In the genomic region with DNA sequence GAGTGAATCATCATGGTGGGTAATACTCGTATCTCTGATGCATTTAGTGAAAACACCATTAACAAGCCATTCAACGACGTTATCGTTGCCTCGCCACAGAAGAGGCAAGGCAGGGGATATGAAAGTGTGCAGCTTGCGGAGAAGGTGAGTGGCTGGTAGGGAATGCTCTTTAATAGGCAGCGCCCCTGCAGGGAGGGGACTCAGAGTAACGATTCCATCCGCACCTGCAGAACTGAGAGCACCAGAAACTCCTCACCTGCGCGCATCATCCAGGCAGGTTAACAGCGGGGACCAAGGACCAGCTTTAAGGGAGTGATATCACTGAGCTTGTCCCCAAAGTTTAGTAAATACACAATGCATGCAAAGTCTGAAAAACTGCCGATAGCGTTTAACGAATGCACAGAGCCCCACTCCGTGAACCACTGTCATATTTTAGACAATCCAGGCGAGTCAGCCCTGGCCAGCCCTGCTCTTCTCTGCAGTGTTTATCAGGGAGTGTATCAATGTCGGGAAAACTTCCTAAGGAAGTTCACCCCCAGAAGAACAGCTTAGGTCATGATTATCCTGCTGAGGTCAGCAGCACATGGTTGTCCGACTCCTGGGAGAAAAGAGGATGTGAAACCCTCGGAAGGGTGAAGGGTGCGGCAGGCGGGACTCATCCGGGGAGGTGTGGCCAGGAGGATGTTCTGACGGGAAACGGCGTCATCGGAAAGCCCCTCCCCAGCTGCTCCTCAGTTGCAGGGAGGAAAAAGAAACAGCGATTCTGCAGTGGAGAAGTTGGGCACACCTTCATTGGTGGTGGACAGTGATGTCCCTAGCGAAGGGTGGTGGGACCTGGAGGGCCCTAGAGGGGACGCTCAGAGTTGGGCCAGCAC, we compare ENCODE assay signal across 9 cellular contexts.
DNase-seq lines count a peak whose midpoint lies in the region; ATAC-seq and TF ChIP-seq lines count a peak whose summit lies in the region.
"Had no signal": no experiment of that assay in that cellular context is flagged by ENCODE, and none has a peak within 500 bp of the region (broad histone marks: within the 10 kb centered on the region; RNA-seq: fewer than 3 reads in every experiment).

No MANE protein-coding gene starts in this region.

- ATAC-seq in stimulated activated memory B cell treated with anti-CD40 and anti-IgM and Interleukin-4, amounts not matched to agents 10 μg/mL and 1 μg/mL and 100 μg/mL, for 72 hours = peak; percentile 91
- ATAC-seq in GM19351 (IDR thresholded peaks at IDR 0.05; ENCODE audit: unreplicated experiment) = no peak
- ATAC-seq: Panc1 had no signal

- peak overlapping the region; percentile 61 for H3K4me3 Mint-ChIP-seq in stimulated activated memory B cell treated with anti-CD40 and anti-IgM and Interleukin-4, amounts not matched to agents 10 μg/mL and 1 μg/mL and 100 μg/mL, for 72 hours
- H3K4me3 Mint-ChIP-seq: nephron had no signal

- peak; percentile 88 for DNase-seq in GM20000 (ENCODE audit: low spot score)
- peak; percentile 90 for DNase-seq in SIG-M5 treated with dmso at 0.1 percent for 504 hours (lab: John Stamatoyannopoulos, UW; ENCODE audit: unreplicated experiment)
- DNase-seq in adrenal gland = peak; percentile 71 to 89 (median 80)
- DNase-seq in DMS79 treated with DMSO at 0.1 percent for 48 hours (lab: John Stamatoyannopoulos, UW) = no peak

- 64 to 75% (median 69%) methylated on average over 30 of the region's 30 CpGs for WGBS in adrenal gland, 4 donors
- 68% methylated on average over 30 of the region's 30 CpGs for WGBS in liver

- no peak for TF ChIP-seq POLR2A in adrenal gland (IDR thresholded peaks at IDR 0.05)

- intact Hi-C loops in adrenal gland (cut with DNase I) = no loop called here

- H3K27me3 Mint-ChIP-seq in stimulated activated memory B cell treated with anti-CD40 and anti-IgM and Interleukin-4, amounts not matched to agents 10 μg/mL and 1 μg/mL and 100 μg/mL, for 72 hours = peaks cover 9% of the 10 kb centered on the region

- H3K36me3 ChIP-seq in adrenal gland (replicated peaks in 1 of 2) (no peaks in the 10 kb centered on the region), liver (ENCODE audit: control insufficient read depth in 4 of 4, insufficient read depth in 3 of 4, low read depth in 1 of 4, low read length in 3 of 4) (no peaks in the 10 kb centered on the region)

- peaks cover 21% of the 10 kb centered on the region for H3K4me1 Mint-ChIP-seq in stimulated activated memory B cell treated with anti-CD40 and anti-IgM and Interleukin-4, amounts not matched to agents 10 μg/mL and 1 μg/mL and 100 μg/mL, for 72 hours
- H3K4me1 Mint-ChIP-seq: nephron had no signal

- H3K27ac ChIP-seq in adrenal gland (peak overlapping the region; percentile 40 to 83 (median 57)), liver (ENCODE audit: low read depth in 1 of 2, low read length in 2 of 2) (peak overlapping the region; percentile 6 to 58)

- peaks cover 9% of the 10 kb centered on the region for H3K9me3 Mint-ChIP-seq in stimulated activated memory B cell treated with anti-CD40 and anti-IgM and Interleukin-4, amounts not matched to agents 10 μg/mL and 1 μg/mL and 100 μg/mL, for 72 hours

- H3K9ac ChIP-seq in liver (ENCODE audit: low read depth in 1 of 2, low read length in 2 of 2) = no peak overlapping the region

- H3K4me3 ChIP-seq in adrenal gland (no peak overlapping the region), liver (ENCODE audit: low read depth in 1 of 3, low read length in 3 of 3) (no peak overlapping the region)

- peaks cover 12% of the 10 kb centered on the region for H3K36me3 Mint-ChIP-seq in stimulated activated memory B cell treated with anti-CD40 and anti-IgM and Interleukin-4, amounts not matched to agents 10 μg/mL and 1 μg/mL and 100 μg/mL, for 72 hours

- peak overlapping the region; percentile 88 for H3K27ac Mint-ChIP-seq in stimulated activated memory B cell treated with anti-CD40 and anti-IgM and Interleukin-4, amounts not matched to agents 10 μg/mL and 1 μg/mL and 100 μg/mL, for 72 hours
- H3K27ac Mint-ChIP-seq: nephron had no signal

- no peaks in the 10 kb centered on the region for H3K4me1 ChIP-seq in adrenal gland (replicated peaks in 1 of 2)
- H3K4me1 ChIP-seq in liver (ENCODE audit: control insufficient read depth in 4 of 4, insufficient read depth in 4 of 4, low read length in 3 of 4) = peaks cover 0 to 1% (median 0%) of the 10 kb centered on the region in 4 donors

- TF ChIP-seq CTCF in GM20000 (IDR thresholded peaks at IDR 0.05; ENCODE audit: extremely low read depth, missing control alignments) (no peak), adrenal gland (IDR thresholded peaks at IDR 0.05) (no peak), liver (IDR thresholded peaks at IDR 0.05; ENCODE audit: low read depth, low read length, missing input control) (no peak)

- peak; percentile 18 to 44 for TF ChIP-seq RAD21 in liver (IDR thresholded peaks at IDR 0.05)

- H3K9me3 ChIP-seq in adrenal gland (replicated peaks in 1 of 3) = no peaks in the 10 kb centered on the region
- H3K9me3 ChIP-seq in liver (ENCODE audit: control insufficient read depth in 4 of 4, low read length in 3 of 4) = peaks cover 0 to 1% (median 0%) of the 10 kb centered on the region in 4 donors

- H3K27me3 ChIP-seq in adrenal gland = no peaks in the 10 kb centered on the region
- H3K27me3 ChIP-seq in liver (ENCODE audit: control insufficient read depth in 4 of 4, insufficient read depth in 4 of 4, low read length in 3 of 4) = no peaks in the 10 kb centered on the region

TF ChIP-seq in liver, 16 proteins besides CTCF, POLR2A, EP300 and RAD21:
- no peak for TF ChIP-seq GABPA (IDR thresholded peaks at IDR 0.05 in 1 of 2, conservative IDR thresholded peaks at IDR 0.05 in 1 of 2)
- peak; percentile 35 to 59 for TF ChIP-seq RXRA (IDR thresholded peaks at IDR 0.05)
- TF ChIP-seq JUND (IDR thresholded peaks at IDR 0.05) = no peak
- peak; percentile 97 for TF ChIP-seq NR2F2 (IDR thresholded peaks at IDR 0.05)
- TF ChIP-seq SP1 (IDR thresholded peaks at IDR 0.05) = peak; percentile 55
- TF ChIP-seq REST (IDR thresholded peaks at IDR 0.05) = no peak
- TF ChIP-seq MAX (IDR thresholded peaks at IDR 0.05) = peak; percentile 53
- TF ChIP-seq ATF3 (IDR thresholded peaks at IDR 0.05) = no peak
- no peak for TF ChIP-seq FOXA1 (IDR thresholded peaks at IDR 0.05)
- TF ChIP-seq EGR1 (IDR thresholded peaks at IDR 0.05; ENCODE audit: low read depth in 2 of 2) = no peak
